ENCODE assay signal across 10 cellular contexts in genomic region chr10:108850138-108850854, GRCh38.
DNase-seq lines count a peak whose midpoint lies in the region; ATAC-seq and TF ChIP-seq lines count a peak whose summit lies in the region.
"Had no signal": no experiment of that assay in that cellular context is flagged by ENCODE, and none has a peak within 500 bp of the region (broad histone marks: within the 10 kb centered on the region; RNA-seq: fewer than 3 reads in every experiment).

No MANE protein-coding gene starts in this region.

- no peaks in the 10 kb centered on the region for H3K36me3 Mint-ChIP-seq in mesothelial cell of epicardium

- H3K4me3 Mint-ChIP-seq in mesothelial cell of epicardium = no peak overlapping the region
- H3K4me3 Mint-ChIP-seq: stimulated activated naive CD8-positive, alpha-beta T cell treated with anti-CD3 and anti-CD28 coated beads, Interleukin-15, Interleukin-2, amounts not matched to agents 100 ng/mL and 50 ng/mL, for 24 hours had no signal

- H3K27ac Mint-ChIP-seq in mesothelial cell of epicardium = no peak overlapping the region
- H3K27ac Mint-ChIP-seq: stimulated activated naive CD8-positive, alpha-beta T cell treated with anti-CD3 and anti-CD28 coated beads, Interleukin-15, Interleukin-2, amounts not matched to agents 100 ng/mL and 50 ng/mL, for 24 hours had no signal

- TF ChIP-seq CTCF in GM10266 (IDR thresholded peaks at IDR 0.05; ENCODE audit: control insufficient read depth, insufficient read depth, low read depth, missing control alignments) = no peak
- no peak for TF ChIP-seq CTCF in NB4 (IDR thresholded peaks at IDR 0.05; ENCODE audit: low read depth, low read length)
- TF ChIP-seq CTCF in mesothelial cell of epicardium (IDR thresholded peaks at IDR 0.05; ENCODE audit: unreplicated experiment) = no peak

- ATAC-seq in GM19467 (IDR thresholded peaks at IDR 0.05; ENCODE audit: unreplicated experiment) = peak; percentile 78
- peak; percentile 81 for ATAC-seq in HG03039 (IDR thresholded peaks at IDR 0.05; ENCODE audit: unreplicated experiment)

- TF ChIP-seq POLR2A in NB4 (IDR thresholded peaks at IDR 0.05; ENCODE audit: extremely low read depth, insufficient read length) = no peak

- DNase-seq in GM10266 (ENCODE audit: extremely low spot score) (peak; percentile 12), NB4 (ENCODE audit: low read depth) (peak; percentile 16), mesothelial cell of epicardium (ENCODE audit: low spot score in 2 of 2, unreplicated experiment in 2 of 2) (no peak), UCSD-AML1 (lab: John Stamatoyannopoulos, UW; ENCODE audit: unreplicated experiment) (no peak), HCEC 1CT (no peak), kidney tubule cell (ENCODE audit: low spot score) (no peak)
- DNase-seq: central memory CD4-positive, alpha-beta T cell had no signal

- peaks cover 14% of the 10 kb centered on the region for H3K4me1 Mint-ChIP-seq in mesothelial cell of epicardium

- H3K9me3 Mint-ChIP-seq in mesothelial cell of epicardium = peaks cover 1% of the 10 kb centered on the region
- H3K9me3 Mint-ChIP-seq: stimulated activated naive CD8-positive, alpha-beta T cell treated with anti-CD3 and anti-CD28 coated beads, Interleukin-15, Interleukin-2, amounts not matched to agents 100 ng/mL and 50 ng/mL, for 24 hours had no signal

- H3K27me3 Mint-ChIP-seq in mesothelial cell of epicardium (ENCODE audit: low read depth) = no peaks in the 10 kb centered on the region
- H3K27me3 Mint-ChIP-seq: stimulated activated naive CD8-positive, alpha-beta T cell treated with anti-CD3 and anti-CD28 coated beads, Interleukin-15, Interleukin-2, amounts not matched to agents 100 ng/mL and 50 ng/mL, for 24 hours had no signal

- no peak overlapping the region for H3K4me3 ChIP-seq in NB4 (ENCODE audit: low read depth, low read length)

Comparison
In these comparisons a context has a peak if more than half of its experiments do, and no peak if none do; other contexts are left out.
1. DNase-seq: peak in GM10266 (single experiment) and NB4 (single experiment); none in mesothelial cell of epicardium (0 of 2), UCSD-AML1 (single experiment), HCEC 1CT (single experiment) and kidney tubule cell (single experiment).